24 cellular contexts compared by ENCODE assay signal in the genomic region with DNA sequence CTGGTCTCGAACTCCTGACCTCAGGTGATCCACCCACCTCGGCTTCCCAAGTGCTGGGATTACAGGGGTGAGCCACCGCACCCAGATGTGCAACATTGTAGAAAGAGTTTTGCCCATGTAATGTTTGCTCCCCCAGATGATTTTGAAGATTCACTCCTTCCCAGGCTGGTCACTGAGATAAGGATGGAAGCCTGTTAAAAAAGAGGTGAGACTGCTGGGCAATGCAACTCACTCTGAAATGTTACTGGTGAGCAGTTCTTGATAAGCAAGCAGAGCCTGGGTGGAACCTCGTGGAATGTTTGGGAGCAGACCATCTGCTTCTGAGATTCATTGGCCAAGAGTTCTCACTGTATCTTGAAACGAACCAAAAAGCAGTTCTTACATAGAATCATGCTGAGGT. TPM values are rescaled to one million over a fixed set of nuclear protein-coding genes. Genes with fewer than 3 reads are reported as not detected.
"Had no signal": no experiment of that assay in that cellular context is flagged by ENCODE, and none has a peak within 500 bp of the region (broad histone marks: within the 10 kb centered on the region; RNA-seq: fewer than 3 reads in every experiment).

No MANE protein-coding gene starts in this region.

- H3K9me3 ChIP-seq: ovary, psoas muscle, right lobe of liver, sigmoid colon, stomach, thoracic aorta, thyroid gland, tibial nerve, upper lobe of left lung, vagina had no signal

- H3K36me3 ChIP-seq: neural progenitor cell, ovary, right lobe of liver, sigmoid colon, stomach, thoracic aorta, thyroid gland, tibial nerve, upper lobe of left lung, vagina had no signal

- H3K27ac ChIP-seq: neural progenitor cell, ovary, parathyroid adenoma, psoas muscle, right lobe of liver, sigmoid colon, stomach, thoracic aorta, thyroid gland, tibial nerve, upper lobe of left lung, vagina had no signal

- H3K4me3 ChIP-seq: neural progenitor cell, ovary, psoas muscle, right lobe of liver, sigmoid colon, stomach, thoracic aorta, thyroid gland, tibial nerve, upper lobe of left lung, vagina had no signal

- H3K4me1 ChIP-seq: neural progenitor cell, parathyroid adenoma, psoas muscle, right lobe of liver, sigmoid colon, stomach, thyroid gland, tibial nerve, upper lobe of left lung, vagina had no signal

- H3K4me2 ChIP-seq: neural progenitor cell had no signal

- H3K79me2 ChIP-seq: parathyroid adenoma had no signal

- DNase-seq: occipital lobe; ovary; posterior cingulate gyrus; psoas muscle; right cardiac atrium; right lobe of liver; sigmoid colon; small intestine; stimulated activated CD4-positive, alpha-beta T cell treated with anti-CD3 and anti-CD28 coated beads, Interleukin-15, amount 100 ng/mL, for 24 hours; stimulated activated CD4-positive, alpha-beta T cell treated with anti-CD3 and anti-CD28 coated beads, Interleukin-2, amount 100 ng/mL, for 24 hours; stimulated activated CD4-positive, alpha-beta T cell treated with anti-CD3 and anti-CD28 coated beads, Interleukin-2, amount 100 ng/mL, for 48 hours; stimulated activated CD4-positive, alpha-beta T cell treated with anti-CD3 and anti-CD28 coated beads, Interleukin-4, amount 100 ng/mL, for 24 hours; stimulated activated naive B cell treated with anti-CD40 and anti-IgM and Interleukin-4, amounts not matched to agents 10 μg/mL and 1 μg/mL and 100 μg/mL, for 72 hours; stimulated activated naive CD4-positive, alpha-beta T cell treated with Interleukin-2 at 50 U/mL for 16 hours; stomach; thyroid gland; trophoblast cell; upper lobe of left lung had no signal

- H3K27me3 ChIP-seq: ovary, right lobe of liver, sigmoid colon, thyroid gland, tibial nerve, upper lobe of left lung, vagina had no signal

- H3K9ac ChIP-seq: neural progenitor cell, parathyroid adenoma had no signal

RNA-seq across cellular contexts. Expression of gene GRP, which starts 19.7 kb away (rescaled TPM):
- polyA plus RNA-seq: neural cell, ovary, psoas muscle, right cardiac atrium had no signal

RNA-seq across cellular contexts. Expression of gene RAX, which starts 33.6 kb away (rescaled TPM):
- polyA plus RNA-seq: neural cell, ovary, psoas muscle, right cardiac atrium, sigmoid colon had no signal
